1 cellular context compared by ENCODE assay signal in the genomic region with DNA sequence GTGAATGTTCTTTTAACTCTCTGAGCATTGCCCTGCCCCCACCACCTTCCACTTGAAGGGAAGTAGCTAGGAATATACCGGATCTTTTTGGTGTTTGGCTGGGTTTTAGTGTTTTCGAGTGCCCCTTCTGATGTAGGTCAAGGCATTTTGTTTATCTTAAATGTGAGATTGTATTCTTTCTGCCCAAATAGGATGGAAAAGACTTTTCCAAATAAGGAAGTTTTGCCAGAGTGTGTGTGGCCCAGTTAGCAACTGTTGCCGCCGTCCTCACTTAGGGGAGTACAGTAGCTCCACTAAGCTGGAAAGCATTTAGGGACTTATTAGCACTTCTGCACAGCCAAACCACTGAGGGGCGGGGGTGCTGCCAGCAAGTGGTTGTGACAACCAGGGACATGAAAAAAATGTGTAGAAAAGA.
TF ChIP-seq lines count a peak whose summit lies in the region.

No MANE protein-coding gene starts in this region.

TF ChIP-seq in A549, 52 proteins besides CTCF, POLR2A, EP300 and RAD21 (continued from another document):
- TF ChIP-seq, protein P1, sequence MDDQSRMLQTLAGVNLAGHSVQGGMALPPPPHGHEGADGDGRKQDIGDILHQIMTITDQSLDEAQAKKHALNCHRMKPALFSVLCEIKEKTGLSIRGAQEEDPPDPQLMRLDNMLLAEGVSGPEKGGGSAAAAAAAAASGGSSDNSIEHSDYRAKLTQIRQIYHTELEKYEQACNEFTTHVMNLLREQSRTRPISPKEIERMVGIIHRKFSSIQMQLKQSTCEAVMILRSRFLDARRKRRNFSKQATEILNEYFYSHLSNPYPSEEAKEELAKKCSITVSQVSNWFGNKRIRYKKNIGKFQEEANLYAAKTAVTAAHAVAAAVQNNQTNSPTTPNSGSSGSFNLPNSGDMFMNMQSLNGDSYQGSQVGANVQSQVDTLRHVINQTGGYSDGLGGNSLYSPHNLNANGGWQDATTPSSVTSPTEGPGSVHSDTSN (IDR thresholded peaks at IDR 0.05): no peak
